8 cellular contexts compared by ENCODE assay signal in the genomic region with DNA sequence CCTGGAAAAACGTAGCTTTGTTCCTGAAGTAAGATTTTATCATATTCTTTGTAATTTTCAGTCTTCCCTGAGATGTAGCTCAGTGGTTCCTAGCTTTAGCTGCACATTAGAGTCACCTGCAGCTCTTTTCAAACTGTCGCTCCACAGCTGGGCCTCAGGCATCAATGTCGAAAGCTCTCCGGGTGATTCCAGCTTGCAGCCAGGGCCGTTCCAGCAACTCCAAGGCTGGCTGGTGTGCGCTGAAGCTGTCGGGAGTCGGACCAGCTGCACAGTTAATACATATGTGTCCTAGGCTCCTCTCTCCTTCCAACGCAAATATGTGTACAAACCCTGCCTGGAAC. TPM values are rescaled to one million over a fixed set of nuclear protein-coding genes. Genes with fewer than 3 reads are reported as not detected.
DNase-seq lines count a peak whose midpoint lies in the region; ATAC-seq, FAIRE-seq and TF ChIP-seq lines count a peak whose summit lies in the region.

No MANE protein-coding gene starts in this region.

- TF ChIP-seq CTCF in lung (IDR thresholded peaks at IDR 0.05; ENCODE audit: control extremely low read depth, extremely low read depth) = no peak
- TF ChIP-seq CTCF in uterus (IDR thresholded peaks at IDR 0.05) = no peak

- H3K4me3 ChIP-seq in lung (peak overlapping the region; percentile 89), uterus (peak overlapping the region; percentile 77 to 97)

- H3K9me3 ChIP-seq in lung (ENCODE audit: control insufficient read depth in 2 of 2, insufficient read depth in 1 of 2, low read length in 1 of 2) (no peaks in the 10 kb centered on the region), uterus (no peaks in the 10 kb centered on the region)

- H3K36me3 ChIP-seq in lung (ENCODE audit: control insufficient read depth in 2 of 2, insufficient read depth in 2 of 2, low read length in 2 of 2) (no peaks in the 10 kb centered on the region), uterus (no peaks in the 10 kb centered on the region)

- H3K4me1 ChIP-seq in lung (ENCODE audit: control insufficient read depth in 2 of 2, insufficient read depth in 2 of 2, low read length in 2 of 2) (peaks cover 2 to 8% of the 10 kb centered on the region in 2 donors), uterus (peaks cover 0 to 3% of the 10 kb centered on the region in 2 donors)

- intact Hi-C loops in uterus (cut with DNase I; ENCODE audit: low total_unique reads) = no loop called here

- DNase-seq in lung (ENCODE audit: low spot score) (no peak), uterus (no peak), H54 (ENCODE audit: insufficient read length, low spot score) (no peak), SIG-M5 (lab: John Stamatoyannopoulos, UW) (no peak)
- DNase-seq in stimulated activated CD4-positive, alpha-beta T cell treated with anti-CD3 and anti-CD28 coated beads, Interleukin-2, amount 100 ng/mL, for 48 hours = no peak

- no peak for TF ChIP-seq POLR2A in uterus (IDR thresholded peaks at IDR 0.05)
- TF ChIP-seq POLR2A in H54 (IDR thresholded peaks at IDR 0.05; ENCODE audit: low read depth, low read length) = no peak

- ATAC-seq in GM19351 (IDR thresholded peaks at IDR 0.05; ENCODE audit: unreplicated experiment) (peak; percentile 11), HG03108 (IDR thresholded peaks at IDR 0.05; ENCODE audit: unreplicated experiment) (peak; percentile 5), lung (ENCODE audit: insufficient read depth, low FRiP score) (peak; percentile 15)

- FAIRE-seq in H54 (lab: Jason Lieb, UNC) = no peak

- 0 to 1% methylated on average over 9 of the region's 9 CpGs for WGBS in lung, 2 donors

- peak overlapping the region; percentile 97 for H3K27ac ChIP-seq in angular gyrus (ENCODE audit: low read depth, low read length)
- peak overlapping the region; percentile 92 to 99 for H3K27ac ChIP-seq in lung (ENCODE audit: low read depth in 1 of 2, low read length in 1 of 2)
- peak overlapping the region; percentile 88 to 91 for H3K27ac ChIP-seq in uterus

- H3K27me3 ChIP-seq in lung (ENCODE audit: control insufficient read depth, insufficient read depth) = no peaks in the 10 kb centered on the region
- H3K27me3 ChIP-seq in uterus = no peaks in the 10 kb centered on the region

RNA-seq across cellular contexts. Expression of gene ZNF2, which starts 0.6 kb away (rescaled TPM):
- total RNA-seq in lung (1 to 10 TPM; 4.4 to 4.7 TPM), uterus (10 to 100 TPM in 2 of 4 donors, 1 to 10 TPM in 2; 5.9 to 20.2 (median 8.7) TPM)
- polyA plus RNA-seq in lung = 1 to 10 TPM; 1.8 TPM

RNA-seq across cellular contexts. Expression of gene ZNF514, which starts 5.4 kb away (rescaled TPM):
- total RNA-seq in lung (10 to 100 TPM; 18.9 to 38.4 TPM), uterus (10 to 100 TPM; 13.3 to 38.4 (median 23.7) TPM)
- polyA plus RNA-seq in lung = 1 to 10 TPM; 5.0 to 6.8 TPM

RNA-seq across cellular contexts. Expression of gene ZNF892, which starts 42.3 kb away (rescaled TPM):
- total RNA-seq in lung = 1 to 10 TPM; 2.7 to 7.0 TPM
- polyA plus RNA-seq in lung = under 1 TPM; 0.24 to 0.50 TPM
- total RNA-seq in uterus = 10 to 100 TPM in 2 of 4 donors, 1 to 10 TPM in 1, under 1 TPM in 1; 0.88 to 19.6 (median 6.9) TPM

RNA-seq across cellular contexts. Expression of gene MRPS5, which starts 43.4 kb away (rescaled TPM):
- total RNA-seq in lung (10 to 100 TPM; 45.8 to 74.5 TPM), uterus (10 to 100 TPM in 3 of 4 donors, 1 to 10 TPM in 1; 7.2 to 50.3 (median 28.6) TPM)
- 10 to 100 TPM; 54.8 to 75.7 TPM for polyA plus RNA-seq in lung
